ENCODE assay signal across 16 cellular contexts in genomic region chr2:230738924-230739323, GRCh38. TPM values are rescaled to one million over a fixed set of nuclear protein-coding genes. Genes with fewer than 3 reads are reported as not detected.
DNase-seq lines count a peak whose midpoint lies in the region; ATAC-seq and TF ChIP-seq lines count a peak whose summit lies in the region.
"Had no signal": no experiment of that assay in that cellular context is flagged by ENCODE, and none has a peak within 500 bp of the region (broad histone marks: within the 10 kb centered on the region; RNA-seq: fewer than 3 reads in every experiment).

No MANE protein-coding gene starts in this region.

- no peak for TF ChIP-seq CTCF in cardiac muscle cell (IDR thresholded peaks at IDR 0.05; ENCODE audit: low read depth, low read length)

- DNase-seq in cardiac muscle cell (ENCODE audit: low read depth in 1 of 2, low spot score in 1 of 2) (no peak), left cardiac atrium (no peak), activated gamma-delta T cell treated with Interleukin-2 at 50 U/mL for 16 hours (no peak), ACHN (no peak)
- DNase-seq: activated CD8-positive, alpha-beta memory T cell treated with anti-CD3 and anti-CD28 coated beads for 24 hours; amniotic stem cell; CD4-positive, alpha-beta memory T cell; NCI-H2029; posterior cingulate gyrus; stimulated activated naive CD4-positive, alpha-beta T cell had no signal

- H3K27ac Mint-ChIP-seq in activated T-helper 17 cell treated with anti-CD3 and anti-CD28 coated beads, Interleukin-2, amount 50 U/mL, for 72 hours: peak overlapping the region; percentile 60

- intact Hi-C loops in left cardiac atrium (cut with DNase I): no loop called here

- H3K27me3 ChIP-seq in cardiac muscle cell (no peaks in the 10 kb centered on the region), muscle layer of duodenum (ENCODE audit: low read depth, low read length) (no peaks in the 10 kb centered on the region)

- H3K36me3 Mint-ChIP-seq in activated T-helper 17 cell treated with anti-CD3 and anti-CD28 coated beads, Interleukin-2, amount 50 U/mL, for 72 hours (ENCODE audit: low read depth): peaks cover 67% of the 10 kb centered on the region

- no peak for ATAC-seq in left cardiac atrium
- ATAC-seq in activated T-helper 17 cell treated with anti-CD3 and anti-CD28 coated beads, Interleukin-2, amount 50 U/mL, for 72 hours (replicated peaks): no peak
- ATAC-seq in HG02840 (IDR thresholded peaks at IDR 0.05; ENCODE audit: low FRiP score, unreplicated experiment): no peak
- no peak for ATAC-seq in HG02759 (IDR thresholded peaks at IDR 0.05; ENCODE audit: unreplicated experiment)
- ATAC-seq: K562 had no signal

- no peaks in the 10 kb centered on the region for H3K9me3 Mint-ChIP-seq in activated T-helper 17 cell treated with anti-CD3 and anti-CD28 coated beads, Interleukin-2, amount 50 U/mL, for 72 hours
- H3K9me3 Mint-ChIP-seq: CD4-positive, alpha-beta memory T cell; T-helper 1 cell treated with Interleukin-12 subunit alpha and Interleukin-12 subunit beta and Interleukin-4 antibody, amounts not matched to agents 30 μg/mL and 1 μg/mL, for 36 hours had no signal

- H3K9me3 ChIP-seq in cardiac muscle cell (ENCODE audit: low read depth) (no peaks in the 10 kb centered on the region), muscle layer of duodenum (ENCODE audit: control insufficient read depth in 1 of 2, low read length in 2 of 2) (no peaks in the 10 kb centered on the region)

- H3K36me3 ChIP-seq in cardiac muscle cell (no peaks in the 10 kb centered on the region), muscle layer of duodenum (ENCODE audit: control insufficient read depth in 1 of 2, insufficient read depth in 2 of 2, low read length in 2 of 2) (peaks cover 0 to 12% of the 10 kb centered on the region in 2 donors)

- H3K4me3 Mint-ChIP-seq in activated T-helper 17 cell treated with anti-CD3 and anti-CD28 coated beads, Interleukin-2, amount 50 U/mL, for 72 hours: peak overlapping the region; percentile 53

- no peaks in the 10 kb centered on the region for H3K27me3 Mint-ChIP-seq in activated T-helper 17 cell treated with anti-CD3 and anti-CD28 coated beads, Interleukin-2, amount 50 U/mL, for 72 hours
- H3K27me3 Mint-ChIP-seq: CD4-positive, alpha-beta memory T cell had no signal

- in situ Hi-C loops in ACHN (cut with HindIII; ENCODE audit: low pct_ligation_motif_present, low pct_unique_long_range_greater_than_20kb, low sequenced_read_pairs): no loop called here

- H3K4me3 ChIP-seq in cardiac muscle cell (no peak overlapping the region), muscle layer of duodenum (ENCODE audit: low read depth in 1 of 2, low read length in 2 of 2) (no peak overlapping the region)
- H3K4me3 ChIP-seq: K562 had no signal

- peaks cover 49% of the 10 kb centered on the region for H3K4me1 Mint-ChIP-seq in activated T-helper 17 cell treated with anti-CD3 and anti-CD28 coated beads, Interleukin-2, amount 50 U/mL, for 72 hours

- H3K27ac ChIP-seq in cardiac muscle cell (peak overlapping the region; percentile 65), muscle layer of duodenum (ENCODE audit: low read length) (peak overlapping the region; percentile 41)

- peaks cover 12% of the 10 kb centered on the region for H3K4me1 ChIP-seq in cardiac muscle cell (ENCODE audit: low read depth)
- H3K4me1 ChIP-seq in muscle layer of duodenum (ENCODE audit: control insufficient read depth in 1 of 2, insufficient read depth in 2 of 2, low read length in 2 of 2): peaks cover 21 to 24% of the 10 kb centered on the region in 2 donors

RNA-seq across cellular contexts. Expression of gene CAB39, which starts 26.3 kb away (rescaled TPM):
- total RNA-seq in cardiac muscle cell (31.9 and 32.3 TPM in 2 replicates), left cardiac atrium (10 to 100 TPM; 85.5 to 87.8 TPM)
- 36.2 and 36.7 TPM in 2 replicates for polyA plus RNA-seq in cardiac muscle cell
- total RNA-seq in activated T-helper 17 cell treated with anti-CD3 and anti-CD28 coated beads, Interleukin-2, amount 50 U/mL, for 72 hours: 100 to 1,000 TPM in 1 of 2 donors, 10 to 100 TPM in 1; 93.3 to 137 TPM
